ENCODE assay signal across 16 cellular contexts in the genomic region with DNA sequence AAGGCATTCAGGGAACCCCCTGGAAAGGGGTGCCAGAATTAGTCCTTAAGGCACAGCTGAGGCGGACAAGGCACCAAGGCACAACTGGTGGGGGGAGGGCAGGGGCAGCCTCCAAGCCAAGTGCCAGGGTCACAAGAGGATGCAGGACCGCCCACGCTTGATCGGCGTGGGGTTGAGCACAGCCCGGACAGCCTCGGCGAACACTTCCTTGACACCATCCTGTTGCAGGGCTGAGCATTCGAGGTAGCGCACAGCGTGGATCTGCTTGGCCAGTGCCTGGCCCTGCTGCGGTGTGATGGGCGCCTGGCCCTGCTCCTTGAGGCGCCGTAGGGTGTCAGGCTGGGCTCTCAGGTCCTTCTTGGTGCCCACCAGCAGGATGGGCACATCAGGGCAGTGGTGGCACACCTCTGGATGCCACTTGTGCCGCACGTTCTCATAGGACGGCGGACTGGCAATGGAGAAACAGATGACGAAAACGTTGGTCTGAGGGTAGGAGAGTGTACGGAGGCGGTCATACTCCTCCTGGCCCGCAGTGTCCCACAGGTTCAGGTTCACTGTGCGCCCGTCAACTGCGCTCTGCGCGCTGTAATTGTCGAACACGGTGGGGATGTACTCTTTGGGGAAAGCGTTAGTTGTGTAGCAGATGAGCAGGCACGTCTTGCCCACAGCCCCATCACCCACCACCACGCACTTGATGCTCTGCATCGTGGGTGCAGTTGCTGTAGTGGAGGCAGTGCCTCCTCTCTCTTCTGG. TPM values are rescaled to one million over a fixed set of nuclear protein-coding genes. Genes with fewer than 3 reads are reported as not detected.
DNase-seq lines count a peak whose midpoint lies in the region; ATAC-seq and TF ChIP-seq lines count a peak whose summit lies in the region.
"Had no signal": no experiment of that assay in that cellular context is flagged by ENCODE, and none has a peak within 500 bp of the region (broad histone marks: within the 10 kb centered on the region; RNA-seq: fewer than 3 reads in every experiment).

No MANE protein-coding gene starts in this region.

- H3K36me3 ChIP-seq in Panc1 (ENCODE audit: control insufficient read depth, insufficient read depth, low read length), result peaks cover 6% of the 10 kb centered on the region
- H3K36me3 ChIP-seq in iPS-20b (ENCODE audit: insufficient read depth, low read depth, low read length), result peaks cover 43% of the 10 kb centered on the region

- no peak for DNase-seq in activated naive CD4-positive, alpha-beta T cell treated with anti-CD3 and anti-CD28 coated beads for 36 hours
- no peak for DNase-seq in activated naive CD4-positive, alpha-beta T cell treated with Interleukin-2 at 50 U/mL for 16 hours
- DNase-seq in Panc1 (ENCODE audit: low read depth, low spot score) (no peak), substantia nigra (lab: John Stamatoyannopoulos, UW) (peak in 18 of 49 donors; percentile 13 to 53 (median 30)), left cardiac atrium (no peak)
- DNase-seq: activated CD4-positive, alpha-beta T cell treated with anti-CD3 and anti-CD28 coated beads, Interleukin-2, amount 10 ng/mL, durations not matched to agents 7 days and 5 days; left ventricle myocardium superior; NCI-H187 treated with DMSO at 0.1 percent for 48 hours; NCI-H446 treated with DMSO at 0.1 percent for 48 hours; T1000; transverse colon had no signal

- TF ChIP-seq CTCF in Panc1 (IDR thresholded peaks at IDR 0.05), result no peak

- H3K4me3 ChIP-seq in Panc1 (ENCODE audit: low read depth in 2 of 2, low read length in 2 of 2), result no peak overlapping the region
- no peak overlapping the region for H3K4me3 ChIP-seq in iPS-20b (ENCODE audit: low read length)
- H3K4me3 ChIP-seq: right atrium auricular region, transverse colon had no signal

- intact Hi-C loops in activated naive CD4-positive, alpha-beta T cell treated with anti-CD3 and anti-CD28 coated beads for 36 hours (cut with micrococcal nuclease), result no loop called here
- intact Hi-C loops in Panc1 (cut with micrococcal nuclease; ENCODE audit: unreplicated experiment) (no loop called here), left cardiac atrium (cut with DNase I) (no loop called here)

- peak overlapping the region; percentile 70 for H3K27ac Mint-ChIP-seq in activated naive CD4-positive, alpha-beta T cell treated with anti-CD3 and anti-CD28 coated beads for 36 hours

- peaks cover 46% of the 10 kb centered on the region for H3K4me1 Mint-ChIP-seq in activated naive CD4-positive, alpha-beta T cell treated with anti-CD3 and anti-CD28 coated beads for 36 hours (ENCODE audit: low read depth)

- peaks cover 3% of the 10 kb centered on the region; the same call in 1 of the 2 replicates for H3K4me1 ChIP-seq in Panc1 (ENCODE audit: control insufficient read depth, insufficient read depth, low read length)
- peaks cover 22% of the 10 kb centered on the region for H3K4me1 ChIP-seq in iPS-20b (ENCODE audit: insufficient read depth, low read length)

- POLR2A ChIA-PET in Panc1 (lab: Charles Lee), result interaction anchor here (0.6 kb wide), 1 partner anchor 245 kb away, joined by 4 read pairs; no protein-coding TSS in a partner anchor

- no peaks in the 10 kb centered on the region for H3K27me3 Mint-ChIP-seq in activated naive CD4-positive, alpha-beta T cell treated with anti-CD3 and anti-CD28 coated beads for 36 hours (ENCODE audit: low read depth)
- H3K27me3 Mint-ChIP-seq: activated CD4-positive, alpha-beta T cell treated with anti-CD3 and anti-CD28 coated beads, Interleukin-2, amount 10 ng/mL, durations not matched to agents 7 days and 5 days had no signal

- in situ Hi-C loops in Panc1 (cut with HindIII; ENCODE audit: low pct_unique_long_range_greater_than_20kb, low sequenced_read_pairs), result no loop called here

- BruUV-seq in Panc1 (replicated peaks; lab: Mats Ljungman, UMichigan), result TSS peak; percentile 49

- CTCF ChIA-PET in activated naive CD4-positive, alpha-beta T cell treated with anti-CD3 and anti-CD28 coated beads for 36 hours (lab: Charles Lee), result interaction anchor here (0.6 to 3.1 kb wide), 5 partner anchors 8 to 246 kb away, joined by 3 to 19 read pairs (median 3); no protein-coding TSS in a partner anchor
- CTCF ChIA-PET in Panc1 (lab: Charles Lee), result no interaction called here

- ATAC-seq in Panc1 (no peak), GM19324 (IDR thresholded peaks at IDR 0.05; ENCODE audit: low FRiP score, unreplicated experiment) (no peak), GM18498 (IDR thresholded peaks at IDR 0.05; ENCODE audit: unreplicated experiment) (no peak), left cardiac atrium (no peak)
- ATAC-seq: left ventricle myocardium superior had no signal

- peak overlapping the region; percentile 21; the same call in 1 of the 2 replicates for H3K9ac ChIP-seq in iPS-20b (ENCODE audit: low read depth, low read length)

- H3K9me3 ChIP-seq in Panc1 (ENCODE audit: control insufficient read depth, insufficient read depth, low read depth, low read length) (no peaks in the 10 kb centered on the region), iPS-20b (ENCODE audit: insufficient read depth, low read depth, low read length) (no peaks in the 10 kb centered on the region)
- H3K9me3 ChIP-seq: right atrium auricular region, transverse colon had no signal

- no peaks in the 10 kb centered on the region for H3K9me3 Mint-ChIP-seq in activated naive CD4-positive, alpha-beta T cell treated with anti-CD3 and anti-CD28 coated beads for 36 hours
- H3K9me3 Mint-ChIP-seq: activated CD4-positive, alpha-beta T cell treated with anti-CD3 and anti-CD28 coated beads, Interleukin-2, amount 10 ng/mL, durations not matched to agents 7 days and 5 days had no signal

- H3K36me3 Mint-ChIP-seq in activated naive CD4-positive, alpha-beta T cell treated with anti-CD3 and anti-CD28 coated beads for 36 hours (ENCODE audit: low read depth), result peaks cover 43% of the 10 kb centered on the region

- no peak overlapping the region for H3K4me3 Mint-ChIP-seq in activated naive CD4-positive, alpha-beta T cell treated with anti-CD3 and anti-CD28 coated beads for 36 hours
- H3K4me3 Mint-ChIP-seq: activated CD4-positive, alpha-beta T cell treated with anti-CD3 and anti-CD28 coated beads, Interleukin-2, amount 10 ng/mL, durations not matched to agents 7 days and 5 days had no signal

- H3K27ac ChIP-seq in Panc1 (ENCODE audit: low read length), result no peak overlapping the region
- H3K27ac ChIP-seq in iPS-20b (ENCODE audit: low read length), result peak overlapping the region; percentile 48
- peak overlapping the region; percentile 97 for H3K27ac ChIP-seq in substantia nigra (ENCODE audit: low read depth, low read length, poor library complexity, severe bottlenecking)
- H3K27ac ChIP-seq: HL-60, right atrium auricular region, transverse colon had no signal

- H3K27me3 ChIP-seq in Panc1 (ENCODE audit: control insufficient read depth, insufficient read depth, low read length) (no peaks in the 10 kb centered on the region), iPS-20b (ENCODE audit: insufficient read depth, low read length) (no peaks in the 10 kb centered on the region)
- H3K27me3 ChIP-seq: right atrium auricular region, transverse colon had no signal

RNA-seq across cellular contexts. Expression of a gene that starts 13.1 kb away (rescaled TPM):
- 100 to 1,000 TPM; 142 TPM for total RNA-seq in activated naive CD4-positive, alpha-beta T cell treated with anti-CD3 and anti-CD28 coated beads for 36 hours
- total RNA-seq in Panc1 (2021; ENCODE audit: unreplicated experiment) (156 TPM), left cardiac atrium (10 to 100 TPM; 31.1 to 33.3 TPM)
- polyA plus RNA-seq in Panc1 (2012; ENCODE audit: insufficient read length), result 219 TPM

RNA-seq across cellular contexts. Expression of a gene that starts 19.2 kb away (rescaled TPM):
- 10 to 100 TPM; 38.9 to 40.8 TPM for total RNA-seq in activated naive CD4-positive, alpha-beta T cell treated with anti-CD3 and anti-CD28 coated beads for 36 hours
- 72.2 TPM for total RNA-seq in Panc1 (2021; ENCODE audit: unreplicated experiment)
- polyA plus RNA-seq in Panc1 (2012; ENCODE audit: insufficient read length), result 95.3 TPM
- total RNA-seq in left cardiac atrium, result 10 to 100 TPM; 10.9 to 15.3 TPM

RNA-seq across cellular contexts. Expression of a gene that starts 27.9 kb away (rescaled TPM):
- total RNA-seq in activated naive CD4-positive, alpha-beta T cell treated with anti-CD3 and anti-CD28 coated beads for 36 hours, result 10 to 100 TPM; 62.9 to 68.5 TPM
- total RNA-seq in Panc1 (2021; ENCODE audit: unreplicated experiment) (93.6 TPM), left cardiac atrium (10 to 100 TPM; 21.4 to 25.8 TPM)
- 82.7 TPM for polyA plus RNA-seq in Panc1 (2012; ENCODE audit: insufficient read length)

RNA-seq across cellular contexts. Expression of a gene that starts 30.3 kb away (rescaled TPM):
- total RNA-seq in activated naive CD4-positive, alpha-beta T cell treated with anti-CD3 and anti-CD28 coated beads for 36 hours, result 10 to 100 TPM; 90.8 to 97.6 TPM
- total RNA-seq in Panc1 (2021; ENCODE audit: unreplicated experiment), result 244 TPM
- 150 TPM for polyA plus RNA-seq in Panc1 (2012; ENCODE audit: insufficient read length)
- total RNA-seq in left cardiac atrium, result 10 to 100 TPM; 38.0 to 59.7 TPM
